32 cellular contexts compared by ENCODE assay signal in the genomic region with DNA sequence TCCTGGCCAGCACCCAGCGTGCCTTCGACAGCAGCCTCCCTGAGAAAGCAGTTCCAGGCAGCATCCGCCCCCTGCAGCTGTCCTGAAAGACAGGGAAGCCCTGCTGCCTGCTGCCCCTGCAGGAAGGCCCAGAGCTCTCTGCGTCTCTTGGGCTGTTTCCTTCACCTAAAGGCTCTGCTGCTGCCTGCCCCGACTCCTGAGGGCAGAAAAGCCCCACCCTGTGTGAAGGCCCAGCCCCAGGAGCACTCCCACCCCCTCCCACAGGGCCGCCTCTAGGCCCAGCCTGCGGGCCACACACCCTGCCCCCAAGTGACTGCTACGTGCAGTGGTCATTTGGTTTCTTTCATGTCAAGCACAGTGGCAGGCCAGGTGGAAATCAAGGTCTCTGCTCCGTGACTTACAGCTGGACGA. TPM values are rescaled to one million over a fixed set of nuclear protein-coding genes. Genes with fewer than 3 reads are reported as not detected.
A peak's percentile ranks its signal among the peaks of the same experiment; 100 is the strongest.
DNase-seq lines count a peak whose midpoint lies in the region; ATAC-seq, FAIRE-seq and TF ChIP-seq lines count a peak whose summit lies in the region.
"Had no signal": no experiment of that assay in that cellular context is flagged by ENCODE, and none has a peak within 500 bp of the region (broad histone marks: within the 10 kb centered on the region; RNA-seq: fewer than 3 reads in every experiment).

No MANE protein-coding gene starts in this region.

- peak overlapping the region; percentile 53; the same call in 1 of the 2 replicates for H3K18ac ChIP-seq in H1 (ENCODE audit: extremely low read depth, low read length)

- TF ChIP-seq EP300 in H1 (IDR thresholded peaks at IDR 0.05; ENCODE audit: borderline replicate concordance in 1 of 2, low read depth in 2 of 2, low read length in 2 of 2), result no peak

- 0 out of 4 replicates have a peak, but pooled peaks of 1 of the 2 experiments have one; percentile 11 for TF ChIP-seq RAD21 in H1 (IDR thresholded peaks at IDR 0.05 in 1 of 2, conservative IDR thresholded peaks at IDR 0.05 in 1 of 2; ENCODE audit: low read depth in 2 of 2, low read length in 2 of 2)

- no peak overlapping the region for H2AK5ac ChIP-seq in H1 (ENCODE audit: low read depth, low read length)

- peak overlapping the region; percentile 77 for H3K27ac ChIP-seq in DND-41 (ENCODE audit: low read length)
- peak overlapping the region; percentile 75 for H3K27ac ChIP-seq in PC-9
- H3K27ac ChIP-seq in H1 (ENCODE audit: low read depth, low read length), result no peak overlapping the region
- no peak overlapping the region for H3K27ac ChIP-seq in neural progenitor cell
- H3K27ac ChIP-seq: dorsolateral prefrontal cortex, right lobe of liver, SK-N-MC, suprapubic skin, uterus had no signal

- H4K8ac ChIP-seq in H1 (ENCODE audit: extremely low read depth, insufficient read depth, low read length), result no peak overlapping the region

- POLR2A ChIA-PET in PC-9 (lab: Charles Lee; ENCODE audit: unreplicated experiment), result no interaction called here
- POLR2A ChIA-PET in H1 (lab: Charles Lee; ENCODE audit: partially characterized antibody), result interaction anchor here (1.2 kb wide), 1 partner anchor 8 kb away, joined by 3 read pairs; no protein-coding TSS in a partner anchor

- ATAC-seq in DND-41 (ENCODE audit: insufficient read depth, low read depth) (no peak), HG03159 (IDR thresholded peaks at IDR 0.05; ENCODE audit: unreplicated experiment) (no peak)
- ATAC-seq: HCT116; right lobe of liver; stimulated activated naive B cell treated with anti-CD40 and anti-IgM and Interleukin-4, amounts not matched to agents 10 μg/mL and 1 μg/mL and 100 μg/mL, for 72 hours; T-helper 17 cell had no signal

- intact Hi-C loops in PC-9 (cut with micrococcal nuclease; ENCODE audit: unreplicated experiment), result loop anchor here (5.0 kb wide), 1 partner anchor 37 kb away; no protein-coding TSS in a partner anchor

- H3K36me3 Mint-ChIP-seq in neural progenitor cell, result no peaks in the 10 kb centered on the region
- H3K36me3 Mint-ChIP-seq: CD14-positive monocyte; stimulated activated naive B cell treated with anti-CD40 and anti-IgM and Interleukin-4, amounts not matched to agents 10 μg/mL and 1 μg/mL and 100 μg/mL, for 72 hours had no signal

- H2BK20ac ChIP-seq in H1 (ENCODE audit: low read length), result no peak overlapping the region

- 35% methylated on average over 10 of the region's 10 CpGs; no CpG with 5 or more reads in 1 of the 2 experiments for WGBS in H1 (ENCODE audit: extremely low coverage in 1 of 2, insufficient coverage in 1 of 2, insufficient read length in 1 of 2, insufficient replicate concordance in 2 of 2, low coverage in 1 of 2, low lambda C conversion rate in 2 of 2, missing lambda C conversion rate in 1 of 2), 2 experiments

- H3K4me2 ChIP-seq in DND-41 (ENCODE audit: insufficient read depth, low read length), result no peak overlapping the region
- H3K4me2 ChIP-seq in PC-9, result peak overlapping the region; percentile 74
- 0 out of 4 replicates have a peak overlapping the region, but pooled peaks of 1 of the 2 experiments have one; percentile 37 for H3K4me2 ChIP-seq in H1 (ENCODE audit: insufficient read depth in 1 of 2, low read depth in 2 of 2, low read length in 2 of 2)
- H3K4me2 ChIP-seq in neural progenitor cell, result no peak overlapping the region

- FAIRE-seq in H1 (lab: Jason Lieb, UNC), result no peak
- FAIRE-seq: HTR-8/SVneo, RCC 7860 had no signal

- peaks cover 66% of the 10 kb centered on the region for H3K4me1 Mint-ChIP-seq in neural progenitor cell
- H3K4me1 Mint-ChIP-seq: stimulated activated naive B cell treated with anti-CD40 and anti-IgM and Interleukin-4, amounts not matched to agents 10 μg/mL and 1 μg/mL and 100 μg/mL, for 72 hours; T-helper 17 cell had no signal

- no peaks in the 10 kb centered on the region for H3K23me2 ChIP-seq in H1 (ENCODE audit: low read depth, low read length)

- no peak overlapping the region for H2BK120ac ChIP-seq in H1 (replicated peaks; ENCODE audit: low read depth, low read length)

- no peak for TF ChIP-seq CTCF in DND-41 (IDR thresholded peaks at IDR 0.05; ENCODE audit: borderline replicate concordance, extremely low read depth, low read length, poor library complexity, severe bottlenecking)
- no peak for TF ChIP-seq CTCF in PC-9 (conservative IDR thresholded peaks at IDR 0.05)
- no peak for TF ChIP-seq CTCF in H1 (IDR thresholded peaks at IDR 0.05; ENCODE audit: control extremely low read depth in 1 of 3, insufficient read depth in 1 of 3, low read depth in 1 of 3, low read length in 3 of 3)
- no peak for TF ChIP-seq CTCF in neural progenitor cell (IDR thresholded peaks at IDR 0.05)

- H3K4me1 ChIP-seq in DND-41 (ENCODE audit: insufficient read depth, low read length) (peaks cover 65% of the 10 kb centered on the region), PC-9 (replicated peaks; ENCODE audit: insufficient read depth) (peaks cover 96% of the 10 kb centered on the region), H1 (replicated peaks in 1 of 4; ENCODE audit: control insufficient read depth in 3 of 4, insufficient read depth in 4 of 4, low read length in 3 of 4) (peaks cover 9 to 42% (median 26%) of the 10 kb centered on the region in 4 experiments), neural progenitor cell (peaks cover 46% of the 10 kb centered on the region)
- H3K4me1 ChIP-seq: uterus had no signal

- peak overlapping the region; percentile 41 for H3K9ac ChIP-seq in DND-41 (ENCODE audit: low read depth, low read length)
- H3K9ac ChIP-seq in H1 (replicated peaks in 1 of 4; ENCODE audit: extremely low read depth in 1 of 4, low read depth in 3 of 4, low read length in 3 of 4), result no peak overlapping the region
- H3K9ac ChIP-seq in neural progenitor cell, result no peak overlapping the region

- no peak overlapping the region for H2BK15ac ChIP-seq in H1 (ENCODE audit: low read length)

- no peaks in the 10 kb centered on the region for H3K79me2 ChIP-seq in DND-41 (ENCODE audit: insufficient read depth, low read length)
- H3K79me2 ChIP-seq in PC-9 (ENCODE audit: low read depth), result peaks cover 99% of the 10 kb centered on the region
- H3K79me2 ChIP-seq in H1 (ENCODE audit: control insufficient read depth in 1 of 2, insufficient read depth in 2 of 2, low read length in 2 of 2), result peaks cover 0 to 11% of the 10 kb centered on the region in 2 experiments; a peak in 2 of 4 replicates
- H3K79me2 ChIP-seq in neural progenitor cell (ENCODE audit: low read depth), result no peaks in the 10 kb centered on the region

- no peak overlapping the region for H3K56ac ChIP-seq in H1 (replicated peaks; ENCODE audit: insufficient read length, low read depth, low read length)

- no TSS peak for BruUV-seq in PC-9 (replicated peaks; lab: Mats Ljungman, UMichigan)

- H3K79me1 ChIP-seq in H1 (ENCODE audit: low read depth, low read length), result peaks cover 3% of the 10 kb centered on the region; the same call in 1 of the 2 replicates

- CTCF ChIA-PET in PC-9 (lab: Charles Lee) (no interaction called here), H1 (lab: Charles Lee; ENCODE audit: partially characterized antibody) (interaction anchor here (1.0 to 13.4 kb wide), 9 partner anchors 9 to 143 kb away, joined by 3 to 118 read pairs (median 8); no protein-coding TSS in a partner anchor)

- TF ChIP-seq POLR2A in H1 (IDR thresholded peaks at IDR 0.05; ENCODE audit: control extremely low read depth in 1 of 2, low read depth in 2 of 2, low read length in 2 of 2), result no peak

- H2AFZ ChIP-seq in DND-41 (ENCODE audit: low read depth, low read length), result no peak overlapping the region
- no peak overlapping the region for H2AFZ ChIP-seq in PC-9
- H2AFZ ChIP-seq in H1 (ENCODE audit: low read length), result no peak overlapping the region
- H2AFZ ChIP-seq in neural progenitor cell (replicated peaks), result peak overlapping the region; percentile 53

- no peaks in the 10 kb centered on the region for H3K9me2 ChIP-seq in PC-9 (ENCODE audit: insufficient read depth)

- no peak overlapping the region for H3K23ac ChIP-seq in H1 (ENCODE audit: insufficient read length)

- H2BK12ac ChIP-seq in H1 (ENCODE audit: low read depth, low read length), result peak overlapping the region; percentile 61; the same call in 1 of the 2 replicates

- no peak overlapping the region for H3K27ac Mint-ChIP-seq in neural progenitor cell
- H3K27ac Mint-ChIP-seq: activated T-cell treated with anti-CD3 and anti-CD28 coated beads, Interleukin-2, amount 50 U/mL, for 24 hours; CD14-positive monocyte; stimulated activated naive B cell treated with anti-CD40 and anti-IgM and Interleukin-4, amounts not matched to agents 10 μg/mL and 1 μg/mL and 100 μg/mL, for 72 hours; T-helper 17 cell had no signal

- H3K27me3 Mint-ChIP-seq in neural progenitor cell (ENCODE audit: insufficient read depth, low read depth), result peaks cover 19% of the 10 kb centered on the region
- H3K27me3 Mint-ChIP-seq: progenitor cell of endocrine pancreas had no signal

- no peak overlapping the region for H4K91ac ChIP-seq in H1 (replicated peaks; ENCODE audit: insufficient read length, low read length)

- no peak overlapping the region for H3K4ac ChIP-seq in H1 (replicated peaks; ENCODE audit: insufficient read length, low read depth, low read length)

- H4K20me1 ChIP-seq in DND-41 (ENCODE audit: insufficient read depth, low read length), result no peaks in the 10 kb centered on the region
- H4K20me1 ChIP-seq in PC-9 (ENCODE audit: insufficient read depth), result peaks cover 88% of the 10 kb centered on the region
- peaks cover 4 to 15% of the 10 kb centered on the region in 2 experiments for H4K20me1 ChIP-seq in H1 (replicated peaks in 1 of 2; ENCODE audit: control insufficient read depth in 1 of 2, insufficient read depth in 2 of 2, low read length in 2 of 2)
- H4K20me1 ChIP-seq in neural progenitor cell (ENCODE audit: low read depth), result peaks cover 16% of the 10 kb centered on the region

- H3K36me3 ChIP-seq in DND-41 (ENCODE audit: insufficient read depth, low read length) (peaks cover 5% of the 10 kb centered on the region; the same call in 1 of the 2 replicates), PC-9 (ENCODE audit: low read depth) (peaks cover 47% of the 10 kb centered on the region), H1 (ENCODE audit: control insufficient read depth in 2 of 4, insufficient read depth in 4 of 4, low read length in 3 of 4) (peaks cover 0 to 3% (median 0%) of the 10 kb centered on the region in 4 experiments; a peak in 2 of 8 replicates), neural progenitor cell (no peaks in the 10 kb centered on the region)
- H3K36me3 ChIP-seq: uterus had no signal

- H3K14ac ChIP-seq in H1 (ENCODE audit: insufficient read length), result no peak overlapping the region

- no peaks in the 10 kb centered on the region for H3K9me3 ChIP-seq in DND-41 (ENCODE audit: insufficient read depth, low read length, severe bottlenecking)
- no peaks in the 10 kb centered on the region for H3K9me3 ChIP-seq in PC-9 (ENCODE audit: insufficient read depth, low read depth)
- H3K9me3 ChIP-seq in H1 (ENCODE audit: insufficient read depth in 2 of 2, low read depth in 1 of 2, low read length in 1 of 2), result no peaks in the 10 kb centered on the region
- H3K9me3 ChIP-seq in neural progenitor cell (ENCODE audit: low read depth), result no peaks in the 10 kb centered on the region
- H3K9me3 ChIP-seq: right lobe of liver, suprapubic skin, uterus had no signal

- no peaks in the 10 kb centered on the region for H3K27me3 ChIP-seq in DND-41 (ENCODE audit: insufficient read depth, low read length, poor library complexity)
- no peaks in the 10 kb centered on the region for H3K27me3 ChIP-seq in PC-9 (ENCODE audit: insufficient read depth, low read depth)
- H3K27me3 ChIP-seq in H1 (replicated peaks in 1 of 4; ENCODE audit: control insufficient read depth in 3 of 4, extremely low read depth in 1 of 4, insufficient read depth in 3 of 4, low read length in 3 of 4), result peaks cover 0 to under 1% (median 0%) of the 10 kb centered on the region in 4 experiments; a peak in 3 of 7 replicates
- H3K27me3 ChIP-seq in neural progenitor cell, result no peaks in the 10 kb centered on the region
- H3K27me3 ChIP-seq: right lobe of liver, suprapubic skin, uterus had no signal

- H3F3A ChIP-seq in PC-9 (ENCODE audit: insufficient read depth, low read depth) (peaks cover 93% of the 10 kb centered on the region), neural progenitor cell (ENCODE audit: low read depth) (peaks cover 21% of the 10 kb centered on the region)

- no peak overlapping the region for H4K5ac ChIP-seq in H1 (ENCODE audit: insufficient read length, low read depth, low read length)

- no peak overlapping the region for H3K4me3 Mint-ChIP-seq in neural progenitor cell
- H3K4me3 Mint-ChIP-seq: activated T-cell treated with anti-CD3 and anti-CD28 coated beads, Interleukin-2, amount 50 U/mL, for 24 hours; CD14-positive monocyte; stimulated activated naive B cell treated with anti-CD40 and anti-IgM and Interleukin-4, amounts not matched to agents 10 μg/mL and 1 μg/mL and 100 μg/mL, for 72 hours; T-helper 17 cell had no signal

- H2BK5ac ChIP-seq in H1 (ENCODE audit: low read depth, low read length), result 0 out of 2 replicates have a peak overlapping the region, but pooled peaks have one; percentile 2

- H3K4me3 ChIP-seq in DND-41 (ENCODE audit: low read depth in 1 of 2, low read length in 2 of 2), result no peak overlapping the region
- peak overlapping the region; percentile 37; the same call in 1 of the 2 replicates for H3K4me3 ChIP-seq in PC-9
- no peak overlapping the region for H3K4me3 ChIP-seq in H1 (ENCODE audit: extremely low read depth in 1 of 4, insufficient read depth in 2 of 4, low read depth in 3 of 4, low read length in 4 of 4)
- H3K4me3 ChIP-seq in neural progenitor cell, result no peak overlapping the region
- H3K4me3 ChIP-seq: dorsolateral prefrontal cortex, lung, right lobe of liver, SK-N-MC, suprapubic skin, uterus had no signal

- DNase-seq in DND-41 (peak; percentile 37), PC-9 (peak in 1 of 2 experiments; percentile 44), H1 (ENCODE audit: low read depth in 1 of 2, low spot score in 2 of 2) (no peak), neural progenitor cell (ENCODE audit: low spot score) (peak; percentile 43), NCI-H510A treated with DMSO at 0.1 percent for 48 hours (lab: John Stamatoyannopoulos, UW) (no peak), GM19238 (ENCODE audit: insufficient read length, low spot score) (no peak), NCI-H2029 treated with DMSO at 0.1 percent for 48 hours (lab: John Stamatoyannopoulos, UW) (no peak)
- DNase-seq: activated CD4-positive, alpha-beta T cell treated with anti-CD3 and anti-CD28 coated beads for 48 hours; activated gamma-delta T cell treated with Interleukin-2 at 50 U/mL for 16 hours; activated T-cell treated with anti-CD3 and anti-CD28 coated beads, Interleukin-2, amount 50 U/mL, for 24 hours; Calu3; KBM-7; NCI-H1105; NCI-H2029; NCI-H2227 treated with DMSO at 0.1 percent for 48 hours; NCI-H69; right lobe of liver; stimulated activated CD4-positive, alpha-beta T cell treated with anti-CD3 and anti-CD28 coated beads, Interleukin-12 subunit alpha, Interleukin-12 subunit beta, amount 100 ng/mL, for 4 hours; stimulated activated CD4-positive, alpha-beta T cell treated with anti-CD3 and anti-CD28 coated beads, Interleukin-4, amount 100 ng/mL, for 24 hours; stimulated activated naive B cell treated with anti-CD40 and anti-IgM and Interleukin-4, amounts not matched to agents 10 μg/mL and 1 μg/mL and 100 μg/mL, for 72 hours; T-helper 17 cell; uterus had no signal

- no peaks in the 10 kb centered on the region for H3K9me3 Mint-ChIP-seq in neural progenitor cell
- H3K9me3 Mint-ChIP-seq: activated T-cell treated with anti-CD3 and anti-CD28 coated beads, Interleukin-2, amount 50 U/mL, for 24 hours; stimulated activated naive B cell treated with anti-CD40 and anti-IgM and Interleukin-4, amounts not matched to agents 10 μg/mL and 1 μg/mL and 100 μg/mL, for 72 hours had no signal

RNA-seq across cellular contexts. Expression of a gene that starts 12.4 kb away (rescaled TPM):
- 30.1 and 39.3 TPM in 2 replicates for total RNA-seq in PC-9 (2021)
- 4.5 and 5.6 TPM in 2 replicates for total RNA-seq in H1 (2021; fragmentation: NEBNext Ultra II Directional; extraction: Animal tissue kit (Norgen Biotek cat#: 25700))
- 2.7 and 4.5 TPM in 2 replicates for polyA plus RNA-seq in H1 (2011; rRNA removed)
- 2.8 TPM for polyA plus RNA-seq in H1 (2011; cell fraction: cytosol; rRNA removed)
- polyA plus RNA-seq in H1 (2011; cell fraction: nucleus; rRNA removed), result 4.9 TPM
- 2.6 to 5.4 TPM (median 5.1 TPM) in 4 replicates for polyA plus RNA-seq in H1 (2012, experiment 1 of 2)
- polyA plus RNA-seq in H1 (2012, experiment 2 of 2), result 4.1 TPM
- polyA plus RNA-seq in H1 (2013, experiment 1 of 2), result 1.8 TPM
- polyA plus RNA-seq in H1 (2013, experiment 2 of 2), result 1.7 TPM
- polyA minus RNA-seq in H1 (2011; rRNA and poly(A)+ RNA removed), result 2.7 and 3.5 TPM in 2 replicates
- polyA minus RNA-seq in H1 (2011; cell fraction: cytosol; rRNA and poly(A)+ RNA removed), result 3.4 TPM
- polyA minus RNA-seq in H1 (2011; cell fraction: nucleus; rRNA and poly(A)+ RNA removed), result 3.7 TPM
- total RNA-seq in neural progenitor cell (ENCODE audit: low replicate concordance), result 1.3 and 2.3 TPM in 2 replicates

Comparison
In these comparisons a context has a peak if more than half of its experiments do, and no peak if none do; other contexts are left out.
1. DNase-seq: peak in DND-41 (single experiment) and neural progenitor cell (single experiment); none in H1 (0 of 2), NCI-H510A treated with DMSO at 0.1 percent for 48 hours (single experiment), GM19238 (single experiment) and NCI-H2029 treated with DMSO at 0.1 percent for 48 hours (single experiment).
2. H3K27ac ChIP-seq: peak in DND-41 (single experiment) and PC-9 (single experiment); none in H1 (single experiment) and neural progenitor cell (single experiment).